Comparison of ENCODE assay signal across 6 cellular contexts in genomic region chr15:28380053-28380452, GRCh38. TPM values are rescaled to one million over a fixed set of nuclear protein-coding genes. Genes with fewer than 3 reads are reported as not detected.
"Had no signal": no experiment of that assay in that cellular context is flagged by ENCODE, and none has a peak within 500 bp of the region (broad histone marks: within the 10 kb centered on the region; RNA-seq: fewer than 3 reads in every experiment).

No MANE protein-coding gene starts in this region.

RNA-seq across cellular contexts. Expression of gene GOLGA8F, which starts 1.6 kb away (rescaled TPM):
- total RNA-seq: GM23248, H7, HepG2, HT1080 had no signal

RNA-seq across cellular contexts. Expression of gene GOLGA6L24, which starts 22.2 kb away (rescaled TPM):
- total RNA-seq: GM23248, H4, H7, HepG2, HFFc6, HT1080 had no signal
